Comparison of ENCODE assay signal across 8 cellular contexts in the genomic region with DNA sequence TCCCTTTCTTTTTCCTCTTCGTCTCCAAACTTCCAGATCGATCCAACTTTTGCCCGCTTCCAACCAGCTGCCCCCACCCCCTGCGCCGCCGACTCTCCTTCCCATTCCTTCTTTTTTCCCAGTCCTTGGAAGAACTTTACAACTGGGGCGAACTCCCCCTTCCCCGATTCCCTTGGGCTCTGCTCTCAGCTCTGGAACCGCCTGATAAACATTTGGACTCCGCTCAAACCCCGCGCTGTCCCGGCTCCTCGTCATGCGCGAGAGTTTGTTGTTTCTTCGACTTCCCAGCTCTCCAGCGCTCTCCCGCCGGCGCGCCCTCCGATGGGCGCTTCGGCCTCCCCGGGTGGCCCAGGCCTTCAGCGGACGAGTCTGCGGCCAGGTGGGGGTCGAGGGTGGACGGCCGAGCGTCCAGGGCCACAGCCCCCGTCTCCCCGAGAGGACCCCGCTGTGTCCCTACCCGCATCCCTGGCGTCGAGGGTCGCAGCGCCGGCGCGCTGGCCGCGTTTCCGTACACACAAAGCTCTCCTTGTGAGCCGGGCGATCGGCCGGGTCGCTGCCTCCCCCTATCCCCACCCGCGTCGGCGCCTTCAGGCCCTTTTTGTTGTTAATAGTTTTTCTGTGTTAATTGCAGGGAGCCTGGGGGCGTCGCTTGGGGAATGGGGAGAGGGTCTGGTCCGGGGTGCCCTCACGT. TPM values are rescaled to one million over a fixed set of nuclear protein-coding genes. Genes with fewer than 3 reads are reported as not detected.
DNase-seq lines count a peak whose midpoint lies in the region; ATAC-seq and TF ChIP-seq lines count a peak whose summit lies in the region.

No MANE protein-coding gene starts in this region.

- CTCF ChIA-PET in naive thymus-derived CD4-positive, alpha-beta T cell (lab: Charles Lee) = interaction anchor here (0.6 to 1.3 kb wide), 5 partner anchors 14 to 134 kb away, joined by 3 to 4 read pairs (median 4); no protein-coding TSS in a partner anchor

- POLR2A ChIA-PET in naive thymus-derived CD4-positive, alpha-beta T cell (lab: Charles Lee) = interaction anchor here (0.6 to 1.7 kb wide), 7 partner anchors 9 to 178 kb away, joined by 3 to 4 read pairs (median 3); no protein-coding TSS in a partner anchor

- peak overlapping the region; percentile 98 to 99 for H3K27ac ChIP-seq in esophagus (ENCODE audit: low read depth in 2 of 2, low read length in 1 of 2)
- peak overlapping the region; percentile 26 for H3K27ac ChIP-seq in naive thymus-derived CD4-positive, alpha-beta T cell (ENCODE audit: low read depth, low read length)

- no peaks in the 10 kb centered on the region for H3K9me3 Mint-ChIP-seq in naive thymus-derived CD4-positive, alpha-beta T cell

- H3K4me3 Mint-ChIP-seq in naive thymus-derived CD4-positive, alpha-beta T cell = peak overlapping the region; percentile 57 to 95 (median 90)

- H3K27me3 ChIP-seq in esophagus (ENCODE audit: control insufficient read depth in 1 of 2, insufficient read depth in 2 of 2, low read length in 2 of 2) = no peaks in the 10 kb centered on the region
- no peaks in the 10 kb centered on the region for H3K27me3 ChIP-seq in naive thymus-derived CD4-positive, alpha-beta T cell (ENCODE audit: control insufficient read depth in 2 of 2, insufficient read depth in 2 of 2, low read length in 2 of 2)

- intact Hi-C loops in naive thymus-derived CD4-positive, alpha-beta T cell (cut with micrococcal nuclease) = loop anchor here in 1 of 2 donors (1.0 kb wide), 2 partner anchors 8 to 16 kb away; a partner anchor contains a TSS

- DNase-seq in NCI-H2171 treated with DMSO at 0.1 percent for 48 hours (lab: John Stamatoyannopoulos, UW) (peak; percentile 52), NCI-H2171 (lab: John Stamatoyannopoulos, UW) (no peak), KG1 (lab: John Stamatoyannopoulos, UW) (no peak)
- DNase-seq in naive thymus-derived CD4-positive, alpha-beta T cell = peak in 4 of 9 donors; percentile 22 to 37 (median 32)

- H3K27ac Mint-ChIP-seq in naive thymus-derived CD4-positive, alpha-beta T cell = peak overlapping the region in 7 of 9 donors; percentile 32 to 97 (median 75)

- peaks cover 5 to 29% (median 18%) of the 10 kb centered on the region in 7 donors for H3K4me1 Mint-ChIP-seq in naive thymus-derived CD4-positive, alpha-beta T cell

- peaks cover 0 to 19% (median under 1%) of the 10 kb centered on the region in 5 donors for H3K36me3 Mint-ChIP-seq in naive thymus-derived CD4-positive, alpha-beta T cell

- peak overlapping the region; percentile 83 to 95 for H3K4me3 ChIP-seq in esophagus (ENCODE audit: low read depth in 1 of 2, low read length in 2 of 2)
- H3K4me3 ChIP-seq in naive thymus-derived CD4-positive, alpha-beta T cell (ENCODE audit: low read length) = peak overlapping the region; percentile 56

- H3K9me3 ChIP-seq in esophagus (ENCODE audit: control insufficient read depth in 2 of 2, insufficient read depth in 1 of 2, low read depth in 1 of 2, low read length in 1 of 2) = no peaks in the 10 kb centered on the region
- H3K9me3 ChIP-seq in naive thymus-derived CD4-positive, alpha-beta T cell (ENCODE audit: control insufficient read depth in 2 of 3, low read length in 3 of 3) = no peaks in the 10 kb centered on the region

- ATAC-seq in SK-N-SH treated with all-trans-retinoic acid at 6 μM for 48 hours (peak; percentile 80), HG03135 (IDR thresholded peaks at IDR 0.05; ENCODE audit: unreplicated experiment) (no peak), GM21737 (IDR thresholded peaks at IDR 0.05; ENCODE audit: unreplicated experiment) (no peak)
- ATAC-seq in naive thymus-derived CD4-positive, alpha-beta T cell = no peak

- peaks cover 0 to 11% of the 10 kb centered on the region in 2 donors for H3K4me1 ChIP-seq in esophagus (ENCODE audit: control insufficient read depth in 2 of 2, insufficient read depth in 2 of 2, low read length in 1 of 2)
- peaks cover 0 to 13% of the 10 kb centered on the region in 2 donors for H3K4me1 ChIP-seq in naive thymus-derived CD4-positive, alpha-beta T cell (ENCODE audit: control insufficient read depth in 2 of 2, insufficient read depth in 2 of 2, low read length in 2 of 2)

- WGBS in esophagus, 2 donors = 2 to 3% methylated on average over 60 of the region's 60 CpGs

- H3K36me3 ChIP-seq in esophagus (ENCODE audit: control insufficient read depth in 2 of 2, insufficient read depth in 2 of 2, low read length in 1 of 2) = peaks cover 3 to 15% of the 10 kb centered on the region in 2 donors
- H3K36me3 ChIP-seq in naive thymus-derived CD4-positive, alpha-beta T cell (ENCODE audit: control insufficient read depth in 2 of 3, insufficient read depth in 3 of 3, low read length in 3 of 3) = peaks cover 4 to 28% (median 5%) of the 10 kb centered on the region in 3 experiments

- H3K27me3 Mint-ChIP-seq in naive thymus-derived CD4-positive, alpha-beta T cell = peaks cover 0 to 31% (median 9%) of the 10 kb centered on the region in 5 donors

TF ChIP-seq in SK-N-SH treated with all-trans-retinoic acid at 6 μM for 48 hours, 23 proteins besides CTCF, POLR2A, EP300 and RAD21 (continues in another document):
- no peak for TF ChIP-seq ESRRG (CRISPR knock-in tag; IDR thresholded peaks at IDR 0.05)
- TF ChIP-seq OSR1 (CRISPR knock-in tag; IDR thresholded peaks at IDR 0.05) = no peak
- TF ChIP-seq PPARA (CRISPR knock-in tag; IDR thresholded peaks at IDR 0.05; ENCODE audit: borderline replicate concordance) = no peak
- no peak for TF ChIP-seq ZNF565 (CRISPR knock-in tag; conservative IDR thresholded peaks at IDR 0.05; ENCODE audit: low read depth)
- TF ChIP-seq, protein P1, sequence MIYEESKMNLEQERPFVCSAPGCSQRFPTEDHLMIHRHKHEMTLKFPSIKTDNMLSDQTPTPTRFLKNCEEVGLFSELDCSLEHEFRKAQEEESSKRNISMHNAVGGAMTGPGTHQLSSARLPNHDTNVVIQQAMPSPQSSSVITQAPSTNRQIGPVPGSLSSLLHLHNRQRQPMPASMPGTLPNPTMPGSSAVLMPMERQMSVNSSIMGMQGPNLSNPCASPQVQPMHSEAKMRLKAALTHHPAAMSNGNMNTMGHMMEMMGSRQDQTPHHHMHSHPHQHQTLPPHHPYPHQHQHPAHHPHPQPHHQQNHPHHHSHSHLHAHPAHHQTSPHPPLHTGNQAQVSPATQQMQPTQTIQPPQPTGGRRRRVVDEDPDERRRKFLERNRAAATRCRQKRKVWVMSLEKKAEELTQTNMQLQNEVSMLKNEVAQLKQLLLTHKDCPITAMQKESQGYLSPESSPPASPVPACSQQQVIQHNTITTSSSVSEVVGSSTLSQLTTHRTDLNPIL (CRISPR knock-in tag; IDR thresholded peaks at IDR 0.05; ENCODE audit: low read depth) = no peak
- TF ChIP-seq TOX (CRISPR knock-in tag; IDR thresholded peaks at IDR 0.05; ENCODE audit: borderline replicate concordance) = no peak
- TF ChIP-seq, protein P2, sequence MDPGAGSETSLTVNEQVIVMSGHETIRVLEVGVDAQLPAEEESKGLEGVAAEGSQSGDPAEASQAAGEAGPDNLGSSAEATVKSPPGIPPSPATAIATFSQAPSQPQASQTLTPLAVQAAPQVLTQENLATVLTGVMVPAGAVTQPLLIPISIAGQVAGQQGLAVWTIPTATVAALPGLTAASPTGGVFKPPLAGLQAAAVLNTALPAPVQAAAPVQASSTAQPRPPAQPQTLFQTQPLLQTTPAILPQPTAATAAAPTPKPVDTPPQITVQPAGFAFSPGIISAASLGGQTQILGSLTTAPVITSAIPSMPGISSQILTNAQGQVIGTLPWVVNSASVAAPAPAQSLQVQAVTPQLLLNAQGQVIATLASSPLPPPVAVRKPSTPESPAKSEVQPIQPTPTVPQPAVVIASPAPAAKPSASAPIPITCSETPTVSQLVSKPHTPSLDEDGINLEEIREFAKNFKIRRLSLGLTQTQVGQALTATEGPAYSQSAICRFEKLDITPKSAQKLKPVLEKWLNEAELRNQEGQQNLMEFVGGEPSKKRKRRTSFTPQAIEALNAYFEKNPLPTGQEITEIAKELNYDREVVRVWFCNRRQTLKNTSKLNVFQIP (CRISPR knock-in tag; IDR thresholded peaks at IDR 0.05; ENCODE audit: borderline replicate concordance, low read depth) = no peak
- no peak for TF ChIP-seq GLIS3 (CRISPR knock-in tag; IDR thresholded peaks at IDR 0.05)
- no peak for TF ChIP-seq RARB (CRISPR knock-in tag; IDR thresholded peaks at IDR 0.05)
- no peak for TF ChIP-seq ZFP30 (CRISPR knock-in tag; IDR thresholded peaks at IDR 0.05)

RNA-seq across cellular contexts. Expression of a gene that starts 0.8 kb away (rescaled TPM):
- 10 to 100 TPM; 54.1 to 81.6 TPM for polyA plus RNA-seq in esophagus
- total RNA-seq in naive thymus-derived CD4-positive, alpha-beta T cell = 1 to 10 TPM; 1.8 to 6.6 (median 2.0) TPM
- not detected for polyA plus RNA-seq in naive thymus-derived CD4-positive, alpha-beta T cell

RNA-seq across cellular contexts. Expression of a gene that starts 7.5 kb away (rescaled TPM):
- 100 to 1,000 TPM in 1 of 2 donors, 10 to 100 TPM in 1; 99.8 to 182 TPM for polyA plus RNA-seq in esophagus
- 100 to 1,000 TPM in 1 of 5 experiments, 10 to 100 TPM in 4; 32.9 to 118 (median 48.2) TPM for total RNA-seq in naive thymus-derived CD4-positive, alpha-beta T cell
- 100 to 1,000 TPM; 169 to 189 TPM for polyA plus RNA-seq in naive thymus-derived CD4-positive, alpha-beta T cell

RNA-seq across cellular contexts. Expression of a gene that starts 22.0 kb away (rescaled TPM):
- polyA plus RNA-seq in esophagus = 1 to 10 TPM in 1 of 2 donors, under 1 TPM in 1; 0.98 to 1.5 TPM
- 10 to 100 TPM in 1 of 5 experiments, 1 to 10 TPM in 4; 1.1 to 71.1 (median 2.7) TPM for total RNA-seq in naive thymus-derived CD4-positive, alpha-beta T cell
- 1 to 10 TPM; 1.1 to 1.4 TPM for polyA plus RNA-seq in naive thymus-derived CD4-positive, alpha-beta T cell

RNA-seq across cellular contexts. Expression of a gene that starts 34.3 kb away (rescaled TPM):
- polyA plus RNA-seq in esophagus = 100 to 1,000 TPM in 1 of 2 donors, 10 to 100 TPM in 1; 69.8 to 129 TPM
- 10 to 100 TPM; 55.5 to 76.1 (median 72.3) TPM for total RNA-seq in naive thymus-derived CD4-positive, alpha-beta T cell
- polyA plus RNA-seq in naive thymus-derived CD4-positive, alpha-beta T cell = 100 to 1,000 TPM in 1 of 2 donors, 10 to 100 TPM in 1; 68.0 to 103 TPM

RNA-seq across cellular contexts. Expression of a gene that starts 45.8 kb away (rescaled TPM):
- polyA plus RNA-seq in esophagus = 1 to 10 TPM in 1 of 2 donors, under 1 TPM in 1; 0.31 to 1.1 TPM
- 1 to 10 TPM in 4 of 5 experiments, under 1 TPM in 1; 0.97 to 8.6 (median 5.4) TPM for total RNA-seq in naive thymus-derived CD4-positive, alpha-beta T cell
- 1 to 10 TPM in 1 of 2 donors, under 1 TPM in 1; 0.58 to 1.4 TPM for polyA plus RNA-seq in naive thymus-derived CD4-positive, alpha-beta T cell

Comparison
In these comparisons a context has a peak if more than half of its experiments do, and no peak if none do; other contexts are left out.
1. RNA of a gene that starts 0.8 kb away (polyA plus RNA-seq): 54.1 to 81.6 TPM in esophagus; not detected in naive thymus-derived CD4-positive, alpha-beta T cell; every median in the first group is over 10 times any median in the second.